In the genomic region with DNA sequence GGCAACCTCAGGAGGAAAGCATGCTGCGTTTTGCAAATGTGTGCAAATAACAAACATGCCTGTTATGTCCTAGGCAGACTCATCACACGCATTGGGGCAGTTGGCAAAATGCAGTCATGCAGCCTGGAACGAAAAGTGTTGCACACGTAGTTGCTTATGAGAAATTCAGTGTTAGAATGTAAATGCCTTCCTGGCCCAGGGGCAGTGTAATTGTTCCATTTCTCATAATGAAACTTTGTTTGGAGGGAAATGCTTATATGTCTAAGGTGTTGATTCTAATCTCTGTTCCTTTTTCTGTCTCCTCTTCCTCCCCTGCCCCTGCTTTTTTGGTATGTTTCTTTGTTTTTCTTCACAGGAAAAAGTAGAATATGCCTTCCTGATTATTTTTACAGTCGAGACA, we compare ENCODE assay signal across 1 cellular context.
TF ChIP-seq lines count a peak whose summit lies in the region.

No MANE protein-coding gene starts in this region.

TF ChIP-seq in SK-N-SH, 30 proteins besides CTCF, POLR2A, EP300 and RAD21 (continued from another document):
- TF ChIP-seq, protein P1, sequence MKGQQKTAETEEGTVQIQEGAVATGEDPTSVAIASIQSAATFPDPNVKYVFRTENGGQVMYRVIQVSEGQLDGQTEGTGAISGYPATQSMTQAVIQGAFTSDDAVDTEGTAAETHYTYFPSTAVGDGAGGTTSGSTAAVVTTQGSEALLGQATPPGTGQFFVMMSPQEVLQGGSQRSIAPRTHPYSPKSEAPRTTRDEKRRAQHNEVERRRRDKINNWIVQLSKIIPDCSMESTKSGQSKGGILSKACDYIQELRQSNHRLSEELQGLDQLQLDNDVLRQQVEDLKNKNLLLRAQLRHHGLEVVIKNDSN (IDR thresholded peaks at IDR 0.05; ENCODE audit: borderline replicate concordance, low read depth), result no peak
- no peak for TF ChIP-seq SIN3A (IDR thresholded peaks at IDR 0.05; ENCODE audit: borderline replicate concordance, low read depth, low read length)
- TF ChIP-seq FOSL2 (IDR thresholded peaks at IDR 0.05; ENCODE audit: borderline replicate concordance, low read depth), result no peak
- TF ChIP-seq POLR2AphosphoS5 (IDR thresholded peaks at IDR 0.05; ENCODE audit: low read depth, low read length), result no peak
- TF ChIP-seq TAF1 (IDR thresholded peaks at IDR 0.05; ENCODE audit: borderline replicate concordance, low read depth, low read length), result no peak
